Comparison of ENCODE assay signal across 10 cellular contexts in the genomic region with DNA sequence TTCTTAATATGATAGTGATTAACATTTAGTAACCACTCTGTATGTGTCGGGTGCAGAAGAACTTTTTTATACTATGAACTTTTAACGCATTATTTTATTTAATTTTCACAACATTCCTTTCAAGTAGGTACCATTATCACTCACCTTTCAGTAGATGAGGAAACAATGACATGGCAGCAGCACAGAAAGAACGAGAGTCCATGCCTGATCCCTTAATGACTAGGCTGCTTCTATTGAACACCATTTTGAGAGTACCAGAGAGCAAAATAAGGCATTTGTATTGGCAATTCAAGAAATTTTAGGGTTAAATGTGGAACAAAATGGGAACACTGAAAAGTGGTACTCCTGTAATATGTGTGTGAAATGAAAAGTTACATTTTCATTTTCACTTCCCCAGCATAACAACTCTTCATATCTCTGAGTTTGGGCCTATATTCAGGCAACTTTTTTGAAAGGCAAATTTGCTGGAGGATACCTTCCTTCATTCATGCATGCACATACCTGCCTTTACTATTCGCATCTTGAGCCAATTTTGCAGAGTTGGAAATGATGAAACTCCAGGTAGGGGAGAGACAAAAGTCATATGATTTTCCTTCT.
DNase-seq lines count a peak whose midpoint lies in the region; ATAC-seq and TF ChIP-seq lines count a peak whose summit lies in the region.
"Had no signal": no experiment of that assay in that cellular context is flagged by ENCODE, and none has a peak within 500 bp of the region (broad histone marks: within the 10 kb centered on the region; RNA-seq: fewer than 3 reads in every experiment).

No MANE protein-coding gene starts in this region.

- TF ChIP-seq CTCF in epithelial cell of esophagus (IDR thresholded peaks at IDR 0.05; ENCODE audit: insufficient read depth, low read depth, low read length, missing control alignments) (no peak), RWPE1 (conservative IDR thresholded peaks at IDR 0.05; ENCODE audit: low read depth) (no peak)

- ATAC-seq in GM18909 (IDR thresholded peaks at IDR 0.05; ENCODE audit: poor library complexity, unreplicated experiment) (peak; percentile 71), GM21576 (IDR thresholded peaks at IDR 0.05; ENCODE audit: unreplicated experiment) (peak; percentile 83), HG03159 (IDR thresholded peaks at IDR 0.05; ENCODE audit: unreplicated experiment) (peak; percentile 63), GM21526 (IDR thresholded peaks at IDR 0.05; ENCODE audit: low FRiP score, unreplicated experiment) (no peak)

- CTCF ChIA-PET in RWPE1 (lab: Yijun Ruan, JAX) = no interaction called here

- POLR2A ChIA-PET in RWPE1 (lab: Yijun Ruan, JAX; ENCODE audit: low non-redundant PET) = no interaction called here

- peak; percentile 15 for DNase-seq in epithelial cell of esophagus (ENCODE audit: low read depth)
- no peak for DNase-seq in RWPE1 (ENCODE audit: low spot score)
- DNase-seq in SW480 (ENCODE audit: low spot score) = no peak
- DNase-seq: activated gamma-delta T cell, Karpas-422, NCI-H526 had no signal

- H3K4me3 ChIP-seq in epithelial cell of esophagus (ENCODE audit: low read length) = no peak overlapping the region

- H3K27ac ChIP-seq in RWPE1 = no peak overlapping the region
